In genomic region chr1:228275154-228275434, GRCh38 we compare ENCODE assay signal across 8 cellular contexts.
DNase-seq lines count a peak whose midpoint lies in the region; ATAC-seq and TF ChIP-seq lines count a peak whose summit lies in the region.

No MANE protein-coding gene starts in this region.

- POLR2A ChIA-PET in CD4-positive, alpha-beta memory T cell (lab: Charles Lee; ENCODE audit: partially characterized antibody), result interaction anchor here (0.8 to 2.4 kb wide), 11 partner anchors 61 to 213 kb away, joined by 3 to 23 read pairs (median 6); partner anchors contain the start of genes ARF1, IBA57 and TRIM11

- H3K36me3 Mint-ChIP-seq in CD4-positive, alpha-beta memory T cell, result peaks cover 0 to 4% of the 10 kb centered on the region in 2 donors

- WGBS in ovary, 3 donors, result 49 to 56% (median 53%) methylated on average over 8 of the region's 8 CpGs

- no peaks in the 10 kb centered on the region for H3K27me3 Mint-ChIP-seq in CD4-positive, alpha-beta memory T cell

- peak in 1 of 5 donors; percentile 5 for DNase-seq in CD4-positive, alpha-beta memory T cell
- DNase-seq in SK-N-MC (ENCODE audit: low read depth, low spot score) (no peak), fibroblast of lung (ENCODE audit: low read depth in 2 of 2) (no peak), ovary (no peak), left lobe of liver (ENCODE audit: low spot score) (no peak), NCI-H510A treated with DMSO at 0.1 percent for 48 hours (lab: John Stamatoyannopoulos, UW) (no peak), iPS-NIHi11 (ENCODE audit: low spot score) (no peak)

- H3K27ac Mint-ChIP-seq in CD4-positive, alpha-beta memory T cell, result peak overlapping the region; percentile 4 to 93 (median 77)

- H3K27ac ChIP-seq in CD4-positive, alpha-beta memory T cell (ENCODE audit: low read depth, low read length), result peak overlapping the region; percentile 53
- H3K27ac ChIP-seq in SK-N-MC, result no peak overlapping the region
- no peak overlapping the region for H3K27ac ChIP-seq in fibroblast of lung (ENCODE audit: insufficient read depth, low read length)
- peak overlapping the region in 1 of 2 donors; percentile 76 for H3K27ac ChIP-seq in ovary

- ATAC-seq in left lobe of liver (no peak), GM18517 (IDR thresholded peaks at IDR 0.05; ENCODE audit: unreplicated experiment) (no peak)

- H3K9ac ChIP-seq in SK-N-MC (ENCODE audit: insufficient read length) (no peak overlapping the region), fibroblast of lung (ENCODE audit: insufficient read depth, low read length) (no peak overlapping the region)

- no peak for TF ChIP-seq EP300 in ovary (IDR thresholded peaks at IDR 0.05)

- H3K4me2 ChIP-seq in fibroblast of lung (ENCODE audit: extremely low read depth, insufficient read depth, low read length), result peak overlapping the region; percentile 82

- TF ChIP-seq POLR2A in ovary (IDR thresholded peaks at IDR 0.05), result no peak

- CTCF ChIA-PET in CD4-positive, alpha-beta memory T cell (lab: Charles Lee; ENCODE audit: partially characterized antibody), result interaction anchor here (0.9 to 1.2 kb wide), 2 partner anchors 61 to 109 kb away, joined by 4 to 5 read pairs; partner anchors contain the start of gene IBA57

- H3K4me1 ChIP-seq in CD4-positive, alpha-beta memory T cell (ENCODE audit: insufficient read depth, low read length), result peaks cover 8% of the 10 kb centered on the region
- H3K4me1 ChIP-seq in fibroblast of lung (ENCODE audit: control insufficient read depth, extremely low read depth, insufficient read depth, low read length) (no peaks in the 10 kb centered on the region), ovary (ENCODE audit: insufficient read depth) (peaks cover 4% of the 10 kb centered on the region)

- H3K4me3 Mint-ChIP-seq in CD4-positive, alpha-beta memory T cell, result peak overlapping the region; percentile 63 to 86 (median 81)

- H2AFZ ChIP-seq in fibroblast of lung (ENCODE audit: low read length), result no peak overlapping the region

- intact Hi-C loops in CD4-positive, alpha-beta memory T cell (cut with micrococcal nuclease), result loop anchor here (5.0 kb wide), 1 partner anchor 132 kb away; the partner anchor contains the start of gene TRIM11
- intact Hi-C loops in ovary (cut with DNase I), result no loop called here

- H3K36me3 ChIP-seq in CD4-positive, alpha-beta memory T cell (ENCODE audit: insufficient read depth, low read length), result no peaks in the 10 kb centered on the region
- H3K36me3 ChIP-seq in SK-N-MC (ENCODE audit: insufficient read depth, low read length) (no peaks in the 10 kb centered on the region), fibroblast of lung (ENCODE audit: control insufficient read depth, insufficient read depth, low read length) (no peaks in the 10 kb centered on the region), ovary (no peaks in the 10 kb centered on the region)

- H4K20me1 ChIP-seq in fibroblast of lung (ENCODE audit: control insufficient read depth, extremely low read depth, insufficient read depth, low read length), result no peaks in the 10 kb centered on the region

- peaks cover 4 to 19% (median 11%) of the 10 kb centered on the region in 4 donors for H3K4me1 Mint-ChIP-seq in CD4-positive, alpha-beta memory T cell

- no peaks in the 10 kb centered on the region for H3K79me2 ChIP-seq in fibroblast of lung (ENCODE audit: control insufficient read depth, insufficient read depth, low read length)

- no peaks in the 10 kb centered on the region for H3K27me3 ChIP-seq in CD4-positive, alpha-beta memory T cell (ENCODE audit: insufficient read depth, low read length)
- H3K27me3 ChIP-seq in fibroblast of lung (ENCODE audit: control insufficient read depth, insufficient read depth, low read length) (no peaks in the 10 kb centered on the region), ovary (no peaks in the 10 kb centered on the region)

- no peaks in the 10 kb centered on the region for H3K9me3 Mint-ChIP-seq in CD4-positive, alpha-beta memory T cell

- no peaks in the 10 kb centered on the region for H3K9me3 ChIP-seq in CD4-positive, alpha-beta memory T cell (ENCODE audit: control insufficient read depth in 1 of 2, low read length in 2 of 2)
- no peaks in the 10 kb centered on the region for H3K9me3 ChIP-seq in SK-N-MC (ENCODE audit: low read depth, low read length)
- H3K9me3 ChIP-seq in fibroblast of lung (ENCODE audit: control insufficient read depth, insufficient read depth, low read depth, low read length), result no peaks in the 10 kb centered on the region
- no peaks in the 10 kb centered on the region for H3K9me3 ChIP-seq in ovary

- peak overlapping the region in 1 of 2 donors; percentile 62 for H3K4me3 ChIP-seq in CD4-positive, alpha-beta memory T cell (ENCODE audit: low read length in 2 of 2)
- H3K4me3 ChIP-seq in SK-N-MC (peak overlapping the region; percentile 77), fibroblast of lung (replicated peaks in 1 of 4; ENCODE audit: control extremely low read depth in 1 of 4, insufficient read depth in 1 of 4, low read depth in 3 of 4, low read length in 4 of 4) (peak overlapping the region; percentile 55 to 67 (median 62)), ovary (peak overlapping the region; percentile 61)

- TF ChIP-seq CTCF in fibroblast of lung (conservative IDR thresholded peaks at IDR 0.05 in 1 of 2, IDR thresholded peaks at IDR 0.05 in 1 of 2; ENCODE audit: low read depth in 1 of 2, low read length in 2 of 2) (no peak), ovary (IDR thresholded peaks at IDR 0.05) (no peak)
